Comparison of ENCODE assay signal across 8 cellular contexts in the genomic region with DNA sequence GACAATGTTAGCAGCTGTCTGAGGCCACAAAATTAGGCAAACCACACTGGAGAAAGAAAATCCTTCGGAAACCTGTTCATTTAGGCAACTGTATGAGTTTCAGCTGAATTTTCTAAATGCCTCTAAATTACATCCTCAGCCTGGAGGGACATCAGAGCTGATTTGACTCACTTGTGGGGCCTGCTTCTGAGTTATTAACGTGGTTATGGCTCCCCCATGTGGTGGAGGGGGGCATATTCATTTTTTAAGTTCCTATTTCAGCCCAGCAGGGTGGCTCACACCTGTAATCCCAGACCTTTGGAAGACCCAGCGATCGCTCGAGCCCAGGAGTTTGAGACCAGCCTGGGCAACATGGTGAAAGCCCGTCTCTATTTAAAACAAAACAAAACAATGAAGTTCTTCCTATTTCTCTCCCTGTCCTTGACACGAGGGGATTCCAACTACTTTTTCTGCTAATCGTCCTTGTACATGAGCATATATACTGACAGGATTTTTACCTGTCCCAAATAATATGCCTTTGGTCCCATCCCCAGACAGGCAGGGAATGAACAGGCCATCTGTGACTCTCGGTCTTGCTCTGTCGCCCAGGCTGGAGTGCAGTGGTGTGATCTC. TPM values are rescaled to one million over a fixed set of nuclear protein-coding genes. Genes with fewer than 3 reads are reported as not detected.
A peak's percentile ranks its signal among the peaks of the same experiment; 100 is the strongest.
DNase-seq lines count a peak whose midpoint lies in the region; ATAC-seq and TF ChIP-seq lines count a peak whose summit lies in the region.

No MANE protein-coding gene starts in this region.

- peak; percentile 76 for ATAC-seq in activated CD8-positive, alpha-beta memory T cell treated with anti-CD3 and anti-CD28 coated beads, Interleukin-2, amount 10 ng/mL, durations not matched to agents 7 days and 5 days
- ATAC-seq in mucosa of descending colon (peak; percentile 89), GM21825 (IDR thresholded peaks at IDR 0.05; ENCODE audit: unreplicated experiment) (no peak)

- BruUV-seq in Caco-2 (replicated peaks; lab: Mats Ljungman, UMichigan) = no TSS peak

- H3K4me1 Mint-ChIP-seq in Caco-2 (ENCODE audit: low read depth, unreplicated experiment) (no peaks in the 10 kb centered on the region), endothelial cell (ENCODE audit: unreplicated experiment) (no peaks in the 10 kb centered on the region)
- H3K4me1 Mint-ChIP-seq in activated CD8-positive, alpha-beta memory T cell treated with anti-CD3 and anti-CD28 coated beads, Interleukin-2, amount 10 ng/mL, durations not matched to agents 7 days and 5 days = peaks cover 17% of the 10 kb centered on the region

- peak; percentile 74 to 96 for TF ChIP-seq CTCF in Caco-2 (IDR thresholded peaks at IDR 0.05; ENCODE audit: insufficient read depth in 1 of 2, low read depth in 1 of 2, low read length in 1 of 2, severe bottlenecking in 1 of 2, unreplicated experiment in 1 of 2)
- TF ChIP-seq CTCF in endothelial cell (IDR thresholded peaks at IDR 0.05; ENCODE audit: unreplicated experiment) = peak; percentile 91
- TF ChIP-seq CTCF in mucosa of descending colon (IDR thresholded peaks at IDR 0.05) = peak; percentile 58

- no peaks in the 10 kb centered on the region for H3K9me3 Mint-ChIP-seq in Caco-2 (ENCODE audit: unreplicated experiment)
- H3K9me3 Mint-ChIP-seq in activated CD8-positive, alpha-beta memory T cell treated with anti-CD3 and anti-CD28 coated beads, Interleukin-2, amount 10 ng/mL, durations not matched to agents 7 days and 5 days (ENCODE audit: low read depth) = no peaks in the 10 kb centered on the region
- H3K9me3 Mint-ChIP-seq in endothelial cell (ENCODE audit: unreplicated experiment) = no peaks in the 10 kb centered on the region

- H3K4me1 ChIP-seq in Caco-2 (peaks cover 4% of the 10 kb centered on the region), NT2/D1 (ENCODE audit: insufficient read depth, insufficient read length) (no peaks in the 10 kb centered on the region), mucosa of descending colon (ENCODE audit: low read depth) (no peaks in the 10 kb centered on the region)

- H3K4me3 ChIP-seq in Caco-2 (ENCODE audit: low read depth, low read length) (no peak overlapping the region), NT2/D1 (ENCODE audit: insufficient read length, low read depth) (no peak overlapping the region), mucosa of descending colon (no peak overlapping the region)

- DNase-seq in Caco-2 = peak; percentile 80 to 89
- DNase-seq in HT-29 (ENCODE audit: low spot score) = peak; percentile 95
- DNase-seq in NT2/D1 (ENCODE audit: low read depth, low spot score) = peak; percentile 51
- DNase-seq in activated CD8-positive, alpha-beta memory T cell treated with anti-CD3 and anti-CD28 coated beads, Interleukin-2, amount 10 ng/mL, durations not matched to agents 7 days and 5 days = peak; percentile 80
- DNase-seq in endothelial cell (ENCODE audit: low spot score) = peak; percentile 82
- peak in 1 of 3 donors; percentile 71 for DNase-seq in mucosa of descending colon
- peak; percentile 34 to 43 for DNase-seq in stimulated activated CD8-positive, alpha-beta memory T cell treated with anti-CD3 and anti-CD28 coated beads, Interleukin-7, amount 100 ng/mL, for 1 hour (ENCODE audit: low read depth in 2 of 2)

- H3K4me3 Mint-ChIP-seq in Caco-2 (ENCODE audit: unreplicated experiment) = no peak overlapping the region
- no peak overlapping the region for H3K4me3 Mint-ChIP-seq in activated CD8-positive, alpha-beta memory T cell treated with anti-CD3 and anti-CD28 coated beads, Interleukin-2, amount 10 ng/mL, durations not matched to agents 7 days and 5 days
- no peak overlapping the region for H3K4me3 Mint-ChIP-seq in endothelial cell (ENCODE audit: unreplicated experiment)

- CTCF ChIA-PET in Caco-2 (lab: Charles Lee) = interaction anchor here (0.6 to 2.9 kb wide), 12 partner anchors 15 to 459 kb away, joined by 3 to 59 read pairs (median 5); a partner anchor contains a TSS
- CTCF ChIA-PET in activated CD8-positive, alpha-beta memory T cell treated with anti-CD3 and anti-CD28 coated beads, Interleukin-2, amount 10 ng/mL, durations not matched to agents 7 days and 5 days (lab: Charles Lee) = interaction anchor here (0.6 to 5.0 kb wide), 24 partner anchors 15 to 448 kb away, joined by 3 to 79 read pairs (median 4); a partner anchor contains a TSS

- H3K27me3 Mint-ChIP-seq in Caco-2 (ENCODE audit: insufficient read depth, unreplicated experiment) = no peaks in the 10 kb centered on the region
- H3K27me3 Mint-ChIP-seq in activated CD8-positive, alpha-beta memory T cell treated with anti-CD3 and anti-CD28 coated beads, Interleukin-2, amount 10 ng/mL, durations not matched to agents 7 days and 5 days = peaks cover 78% of the 10 kb centered on the region
- H3K27me3 Mint-ChIP-seq in endothelial cell (ENCODE audit: unreplicated experiment) = peaks cover 3% of the 10 kb centered on the region

- no peaks in the 10 kb centered on the region for H3K27me3 ChIP-seq in Caco-2 (replicated peaks; ENCODE audit: control insufficient read depth, insufficient read depth, low read length)
- no peaks in the 10 kb centered on the region for H3K27me3 ChIP-seq in NT2/D1 (ENCODE audit: insufficient read depth, insufficient read length)

- no peaks in the 10 kb centered on the region for H3K9me3 ChIP-seq in Caco-2
- H3K9me3 ChIP-seq in NT2/D1 (ENCODE audit: insufficient read depth, low read length) = no peaks in the 10 kb centered on the region
- H3K9me3 ChIP-seq in mucosa of descending colon = no peaks in the 10 kb centered on the region

- H3K27ac Mint-ChIP-seq in Caco-2 (ENCODE audit: unreplicated experiment) = no peak overlapping the region
- no peak overlapping the region for H3K27ac Mint-ChIP-seq in activated CD8-positive, alpha-beta memory T cell treated with anti-CD3 and anti-CD28 coated beads, Interleukin-2, amount 10 ng/mL, durations not matched to agents 7 days and 5 days
- no peak overlapping the region for H3K27ac Mint-ChIP-seq in endothelial cell (ENCODE audit: unreplicated experiment)

- H3K36me3 Mint-ChIP-seq in Caco-2 (ENCODE audit: insufficient read depth, unreplicated experiment) (no peaks in the 10 kb centered on the region), endothelial cell (ENCODE audit: low read depth, unreplicated experiment) (no peaks in the 10 kb centered on the region)
- peaks cover 1% of the 10 kb centered on the region for H3K36me3 Mint-ChIP-seq in activated CD8-positive, alpha-beta memory T cell treated with anti-CD3 and anti-CD28 coated beads, Interleukin-2, amount 10 ng/mL, durations not matched to agents 7 days and 5 days

- no peak overlapping the region for H3K9ac ChIP-seq in NT2/D1 (ENCODE audit: insufficient read length, low read depth)

- intact Hi-C loops in Caco-2 (cut with micrococcal nuclease; ENCODE audit: unreplicated experiment) (loop anchor here (1.0 to 5.0 kb wide), 6 partner anchors 72 to 236 kb away; a partner anchor contains a TSS), mucosa of descending colon (cut with DNase I, micrococcal nuclease) (loop anchor here (5.0 to 10.0 kb wide), 2 partner anchors 231 to 238 kb away; no protein-coding TSS in a partner anchor)

- H3K36me3 ChIP-seq in Caco-2 (ENCODE audit: control insufficient read depth, insufficient read depth, low read length) (no peaks in the 10 kb centered on the region), NT2/D1 (ENCODE audit: insufficient read depth, insufficient read length, low read length) (no peaks in the 10 kb centered on the region), mucosa of descending colon (ENCODE audit: low read depth) (no peaks in the 10 kb centered on the region)

- POLR2A ChIA-PET in Caco-2 (lab: Charles Lee) = no interaction called here

RNA-seq across cellular contexts. Expression of a gene that starts 31.5 kb away (rescaled TPM):
- total RNA-seq in Caco-2 (2022) (5.2 and 5.4 TPM in 2 replicates), endothelial cell (ENCODE audit: unreplicated experiment) (54.2 TPM), mucosa of descending colon (10 to 100 TPM in 2 of 3 donors, 1 to 10 TPM in 1; 4.9 to 96.1 (median 19.0) TPM)
- total RNA-seq in HT-29 (2014; rRNA removed; shearing (Covaris generic)) = not detected in 2 replicates
- total RNA-seq in activated CD8-positive, alpha-beta memory T cell treated with anti-CD3 and anti-CD28 coated beads, Interleukin-2, amount 10 ng/mL, durations not matched to agents 7 days and 5 days = not detected

RNA-seq across cellular contexts. Expression of a gene that starts 35.8 kb away (rescaled TPM):
- total RNA-seq in Caco-2 (2022) (not detected in 2 replicates), endothelial cell (ENCODE audit: unreplicated experiment) (not detected), mucosa of descending colon (not detected)
- total RNA-seq in HT-29 (2014; rRNA removed; shearing (Covaris generic)) = not detected in 2 replicates
- not detected for total RNA-seq in activated CD8-positive, alpha-beta memory T cell treated with anti-CD3 and anti-CD28 coated beads, Interleukin-2, amount 10 ng/mL, durations not matched to agents 7 days and 5 days
